ENCODE assay signal across 1 cellular context in genomic region chr1:11061652-11062365, GRCh38.
TF ChIP-seq lines count a peak whose summit lies in the region.

No MANE protein-coding gene starts in this region.

TF ChIP-seq in HCT116, 20 proteins besides CTCF, POLR2A, EP300 and RAD21:
- TF ChIP-seq ELF1 (IDR thresholded peaks at IDR 0.05; ENCODE audit: borderline replicate concordance, low read depth) (no peak), EGR1 (IDR thresholded peaks at IDR 0.05; ENCODE audit: low read depth) (no peak), ATF3 (IDR thresholded peaks at IDR 0.05) (no peak)
